In the genomic region with DNA sequence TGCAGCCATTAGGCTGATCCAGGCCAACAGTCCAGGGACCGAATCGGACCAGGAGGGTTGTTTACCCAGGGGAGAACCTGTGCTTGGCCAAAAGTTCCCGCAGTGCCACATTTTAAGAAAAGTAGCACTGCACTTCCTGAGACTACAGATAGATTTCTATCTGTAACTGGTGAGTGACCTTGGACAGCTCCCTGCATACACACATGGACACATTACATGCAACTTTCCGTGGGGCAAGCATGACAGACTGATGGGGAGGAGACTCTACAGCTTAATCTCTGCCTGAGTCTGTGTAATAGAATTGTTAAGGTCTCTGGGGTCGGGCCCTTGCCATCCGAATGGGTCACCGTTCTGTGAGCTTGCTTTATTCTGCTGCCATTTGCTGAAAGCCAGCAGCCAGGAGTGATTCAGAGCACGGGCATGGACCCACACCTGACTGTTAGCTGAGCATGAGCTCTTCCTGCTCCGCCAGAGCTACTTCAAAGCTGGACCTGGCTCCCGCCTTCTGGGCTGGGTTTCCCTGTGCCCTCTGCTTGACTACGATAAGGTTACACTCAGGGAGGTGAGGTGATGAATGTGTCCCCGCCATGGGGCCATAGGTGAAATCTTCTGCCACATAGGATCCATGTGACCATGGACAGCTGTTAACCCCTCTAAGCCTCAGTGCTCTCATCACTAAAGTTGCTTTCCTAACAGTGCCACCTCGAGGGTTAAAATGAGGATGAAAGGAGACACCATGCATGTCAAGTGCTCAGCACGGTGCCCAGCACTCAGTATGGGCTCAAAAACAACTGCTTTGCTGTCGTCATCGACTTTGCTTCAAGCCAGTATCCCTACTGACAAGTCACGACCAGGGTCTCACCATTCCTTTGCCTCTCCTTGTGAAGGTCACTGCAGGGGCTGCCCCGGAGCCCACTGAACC, we compare ENCODE assay signal across 13 cellular contexts.
DNase-seq lines count a peak whose midpoint lies in the region; ATAC-seq and TF ChIP-seq lines count a peak whose summit lies in the region.
"Had no signal": no experiment of that assay in that cellular context is flagged by ENCODE, and none has a peak within 500 bp of the region (broad histone marks: within the 10 kb centered on the region; RNA-seq: fewer than 3 reads in every experiment).

No MANE protein-coding gene starts in this region.

- no peaks in the 10 kb centered on the region for H3K9me3 ChIP-seq in Peyer's patch
- H3K9me3 ChIP-seq: colonic mucosa had no signal

- no peaks in the 10 kb centered on the region for H3K9me3 Mint-ChIP-seq in GM23338

- H3K36me3 Mint-ChIP-seq in GM23338 (ENCODE audit: low read depth), result no peaks in the 10 kb centered on the region

- ATAC-seq in GM23338 (peak; percentile 79), HG03045 (IDR thresholded peaks at IDR 0.05; ENCODE audit: unreplicated experiment) (no peak)

- no peak for TF ChIP-seq POLR2A in Peyer's patch (IDR thresholded peaks at IDR 0.05)

- H3K36me3 ChIP-seq in GM23338 (ENCODE audit: insufficient read depth) (no peaks in the 10 kb centered on the region), Peyer's patch (no peaks in the 10 kb centered on the region)
- H3K36me3 ChIP-seq: colonic mucosa had no signal

- H3K4me2 ChIP-seq in GM23338, result no peak overlapping the region; the same call in 1 of the 2 replicates

- peaks cover 3% of the 10 kb centered on the region for H3K27me3 Mint-ChIP-seq in GM23338 (ENCODE audit: insufficient read depth, low read depth, poor library complexity)

- no peaks in the 10 kb centered on the region for H3K79me2 ChIP-seq in GM23338 (replicated peaks; ENCODE audit: insufficient read depth)

- H3K27ac Mint-ChIP-seq in GM23338, result no peak overlapping the region
- H3K27ac Mint-ChIP-seq: activated T-cell treated with anti-CD3 and anti-CD28 coated beads, Interleukin-2, amount 50 U/mL, for 24 hours; nephron had no signal

- peaks cover 12% of the 10 kb centered on the region; the same call in 2 of the 3 replicates for H3K4me1 Mint-ChIP-seq in GM23338
- H3K4me1 Mint-ChIP-seq: nephron had no signal

- no peaks in the 10 kb centered on the region for H4K20me1 ChIP-seq in GM23338 (replicated peaks; ENCODE audit: insufficient read depth)

- H2AFZ ChIP-seq in GM23338, result peak overlapping the region; percentile 23; the same call in 1 of the 2 replicates

- no peak overlapping the region for H3K4me3 Mint-ChIP-seq in GM23338
- H3K4me3 Mint-ChIP-seq: activated T-cell treated with anti-CD3 and anti-CD28 coated beads, Interleukin-2, amount 50 U/mL, for 24 hours; nephron had no signal

- TF ChIP-seq CTCF in GM23338 (conservative IDR thresholded peaks at IDR 0.05; ENCODE audit: low read depth in 2 of 2) (0 out of 4 replicates have a peak, but pooled peaks of 1 of the 2 experiments have one; percentile 1), Peyer's patch (IDR thresholded peaks at IDR 0.05) (no peak)

- H3K27me3 ChIP-seq in GM23338 (ENCODE audit: insufficient read depth) (no peaks in the 10 kb centered on the region), Peyer's patch (no peaks in the 10 kb centered on the region)
- H3K27me3 ChIP-seq: colonic mucosa had no signal

- H3K9me2 ChIP-seq in GM23338 (ENCODE audit: insufficient read depth), result no peaks in the 10 kb centered on the region

- H3K27ac ChIP-seq in GM23338 (ENCODE audit: low read depth) (no peak overlapping the region), Peyer's patch (no peak overlapping the region)
- H3K27ac ChIP-seq: colonic mucosa had no signal

- H3F3A ChIP-seq in GM23338 (replicated peaks; ENCODE audit: low read depth), result no peaks in the 10 kb centered on the region

- DNase-seq in GM23338 (ENCODE audit: low spot score) (peak; percentile 11), NCI-H187 treated with DMSO at 0.1 percent for 48 hours (lab: John Stamatoyannopoulos, UW) (peak; percentile 73), amniotic epithelial cell (ENCODE audit: low read depth) (peak; percentile 54), kidney tubule cell (ENCODE audit: low spot score) (peak; percentile 34), Peyer's patch (no peak)
- no peak for DNase-seq in activated CD8-positive, alpha-beta memory T cell treated with anti-CD3 and anti-CD28 coated beads, Interleukin-2, amount 50 U/mL, for 4 hours
- DNase-seq in stimulated activated naive CD4-positive, alpha-beta T cell treated with Interleukin-2 at 50 U/mL for 16 hours (lab: John Stamatoyannopoulos, UW), result no peak
- DNase-seq: activated T-cell treated with anti-CD3 and anti-CD28 coated beads, Interleukin-2, amount 50 U/mL, for 24 hours; colonic mucosa; NCI-H526; T1000 had no signal

- no peak overlapping the region for H3K4me3 ChIP-seq in GM23338
- H3K4me3 ChIP-seq in Peyer's patch, result no peak overlapping the region
- H3K4me3 ChIP-seq: colonic mucosa had no signal

- no peaks in the 10 kb centered on the region; the same call in 1 of the 2 replicates for H3K4me1 ChIP-seq in GM23338 (ENCODE audit: insufficient read depth)
- H3K4me1 ChIP-seq in Peyer's patch, result no peaks in the 10 kb centered on the region
- H3K4me1 ChIP-seq: colonic mucosa had no signal

TF ChIP-seq in GM23338, 12 proteins besides CTCF, POLR2A, EP300 and RAD21:
- TF ChIP-seq ZNF114 (CRISPR knock-in tag; IDR thresholded peaks at IDR 0.05), result no peak
- TF ChIP-seq, protein P1, sequence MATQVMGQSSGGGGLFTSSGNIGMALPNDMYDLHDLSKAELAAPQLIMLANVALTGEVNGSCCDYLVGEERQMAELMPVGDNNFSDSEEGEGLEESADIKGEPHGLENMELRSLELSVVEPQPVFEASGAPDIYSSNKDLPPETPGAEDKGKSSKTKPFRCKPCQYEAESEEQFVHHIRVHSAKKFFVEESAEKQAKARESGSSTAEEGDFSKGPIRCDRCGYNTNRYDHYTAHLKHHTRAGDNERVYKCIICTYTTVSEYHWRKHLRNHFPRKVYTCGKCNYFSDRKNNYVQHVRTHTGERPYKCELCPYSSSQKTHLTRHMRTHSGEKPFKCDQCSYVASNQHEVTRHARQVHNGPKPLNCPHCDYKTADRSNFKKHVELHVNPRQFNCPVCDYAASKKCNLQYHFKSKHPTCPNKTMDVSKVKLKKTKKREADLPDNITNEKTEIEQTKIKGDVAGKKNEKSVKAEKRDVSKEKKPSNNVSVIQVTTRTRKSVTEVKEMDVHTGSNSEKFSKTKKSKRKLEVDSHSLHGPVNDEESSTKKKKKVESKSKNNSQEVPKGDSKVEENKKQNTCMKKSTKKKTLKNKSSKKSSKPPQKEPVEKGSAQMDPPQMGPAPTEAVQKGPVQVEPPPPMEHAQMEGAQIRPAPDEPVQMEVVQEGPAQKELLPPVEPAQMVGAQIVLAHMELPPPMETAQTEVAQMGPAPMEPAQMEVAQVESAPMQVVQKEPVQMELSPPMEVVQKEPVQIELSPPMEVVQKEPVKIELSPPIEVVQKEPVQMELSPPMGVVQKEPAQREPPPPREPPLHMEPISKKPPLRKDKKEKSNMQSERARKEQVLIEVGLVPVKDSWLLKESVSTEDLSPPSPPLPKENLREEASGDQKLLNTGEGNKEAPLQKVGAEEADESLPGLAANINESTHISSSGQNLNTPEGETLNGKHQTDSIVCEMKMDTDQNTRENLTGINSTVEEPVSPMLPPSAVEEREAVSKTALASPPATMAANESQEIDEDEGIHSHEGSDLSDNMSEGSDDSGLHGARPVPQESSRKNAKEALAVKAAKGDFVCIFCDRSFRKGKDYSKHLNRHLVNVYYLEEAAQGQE (IDR thresholded peaks at IDR 0.05; ENCODE audit: unreplicated experiment), result peak; percentile 60

Comparison
In these comparisons a context has a peak if more than half of its experiments do, and no peak if none do; other contexts are left out.
1. DNase-seq: peak in GM23338 (single experiment), NCI-H187 treated with DMSO at 0.1 percent for 48 hours (single experiment), amniotic epithelial cell (single experiment) and kidney tubule cell (single experiment); none in activated CD8-positive, alpha-beta memory T cell treated with anti-CD3 and anti-CD28 coated beads, Interleukin-2, amount 50 U/mL, for 4 hours (single experiment), stimulated activated naive CD4-positive, alpha-beta T cell treated with Interleukin-2 at 50 U/mL for 16 hours (single experiment) and Peyer's patch (0 of 3).